In the genomic region with DNA sequence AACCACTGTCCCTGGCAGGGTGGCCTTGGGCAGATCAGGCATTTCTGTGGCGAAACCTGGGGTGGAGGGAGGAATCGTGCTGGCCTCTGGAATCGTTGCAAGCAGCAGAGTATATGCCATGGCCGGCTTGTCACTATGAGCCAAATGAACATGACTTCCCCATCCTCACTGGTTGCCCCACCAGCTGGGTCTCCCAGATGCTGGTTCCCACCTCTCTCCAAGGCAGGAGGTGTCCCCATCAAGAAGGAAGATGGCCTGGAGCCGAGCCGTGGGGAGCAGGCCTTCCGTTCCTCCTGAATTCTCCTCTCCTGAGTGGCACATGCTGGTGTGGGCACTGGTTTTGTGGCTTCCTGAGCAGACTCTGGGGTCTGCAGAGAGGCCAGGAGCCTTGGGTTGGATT, we compare ENCODE assay signal across 13 cellular contexts.
DNase-seq lines count a peak whose midpoint lies in the region; ATAC-seq and TF ChIP-seq lines count a peak whose summit lies in the region.
"Had no signal": no experiment of that assay in that cellular context is flagged by ENCODE, and none has a peak within 500 bp of the region (broad histone marks: within the 10 kb centered on the region; RNA-seq: fewer than 3 reads in every experiment).

No MANE protein-coding gene starts in this region.

- no peak overlapping the region for H2BK15ac ChIP-seq in neuronal stem cell (ENCODE audit: low read length)

- peaks cover 0 to 3% (median 0%) of the 10 kb centered on the region in 3 experiments for H3K27me3 ChIP-seq in neuronal stem cell (ENCODE audit: control insufficient read depth in 3 of 3, insufficient read depth in 3 of 3, low read depth in 1 of 3, low read length in 3 of 3)
- peaks cover 0 to 2% (median 0%) of the 10 kb centered on the region in 7 donors for H3K27me3 ChIP-seq in spleen (replicated peaks in 1 of 7)

- DNase-seq in activated naive CD8-positive, alpha-beta T cell treated with anti-CD3 and anti-CD28 coated beads, Interleukin-2, amount 10 ng/mL, durations not matched to agents 7 days and 5 days, result peak; percentile 6
- DNase-seq in activated naive CD8-positive, alpha-beta T cell treated with anti-CD3 and anti-CD28 coated beads, Interleukin-2, amount 50 U/mL, for 24 hours, result no peak
- peak; percentile 17 for DNase-seq in CD14-positive monocyte (ENCODE audit: low spot score)
- no peak for DNase-seq in neuronal stem cell (ENCODE audit: low spot score)
- DNase-seq in spleen, result peak; percentile 37
- DNase-seq in middle frontal gyrus (ENCODE audit: extremely low spot score, low spot score), result no peak
- DNase-seq: 8988T; AML-193; CD4-positive, CD25-positive, alpha-beta regulatory T cell; GM23248 had no signal

- no peak overlapping the region for H3K18ac ChIP-seq in neuronal stem cell (ENCODE audit: low read length)

- no peak overlapping the region for H2BK12ac ChIP-seq in neuronal stem cell (ENCODE audit: low read length)

- H3K4me3 Mint-ChIP-seq in activated naive CD8-positive, alpha-beta T cell treated with anti-CD3 and anti-CD28 coated beads, Interleukin-2, amount 10 ng/mL, durations not matched to agents 7 days and 5 days, result no peak overlapping the region
- no peak overlapping the region for H3K4me3 Mint-ChIP-seq in activated naive CD8-positive, alpha-beta T cell treated with anti-CD3 and anti-CD28 coated beads, Interleukin-2, amount 50 U/mL, for 24 hours
- H3K4me3 Mint-ChIP-seq in CD14-positive monocyte, result no peak overlapping the region
- H3K4me3 Mint-ChIP-seq: CD4-positive, CD25-positive, alpha-beta regulatory T cell had no signal

- H3K36me3 Mint-ChIP-seq in activated naive CD8-positive, alpha-beta T cell treated with anti-CD3 and anti-CD28 coated beads, Interleukin-2, amount 10 ng/mL, durations not matched to agents 7 days and 5 days, result no peaks in the 10 kb centered on the region
- peaks cover 2% of the 10 kb centered on the region for H3K36me3 Mint-ChIP-seq in activated naive CD8-positive, alpha-beta T cell treated with anti-CD3 and anti-CD28 coated beads, Interleukin-2, amount 50 U/mL, for 24 hours (ENCODE audit: low read depth)
- H3K36me3 Mint-ChIP-seq in CD14-positive monocyte, result no peaks in the 10 kb centered on the region
- H3K36me3 Mint-ChIP-seq: CD4-positive, CD25-positive, alpha-beta regulatory T cell had no signal

- peak overlapping the region in 1 of 2 donors; percentile 14 for H3K4me3 ChIP-seq in neuronal stem cell (ENCODE audit: low read length in 2 of 2)
- no peak overlapping the region for H3K4me3 ChIP-seq in spleen
- H3K4me3 ChIP-seq: BLaER1, GM23248 had no signal

- no peaks in the 10 kb centered on the region for H3K4me1 Mint-ChIP-seq in activated naive CD8-positive, alpha-beta T cell treated with anti-CD3 and anti-CD28 coated beads, Interleukin-2, amount 10 ng/mL, durations not matched to agents 7 days and 5 days
- no peaks in the 10 kb centered on the region for H3K4me1 Mint-ChIP-seq in activated naive CD8-positive, alpha-beta T cell treated with anti-CD3 and anti-CD28 coated beads, Interleukin-2, amount 50 U/mL, for 24 hours
- no peaks in the 10 kb centered on the region for H3K4me1 Mint-ChIP-seq in CD14-positive monocyte
- H3K4me1 Mint-ChIP-seq: CD4-positive, CD25-positive, alpha-beta regulatory T cell had no signal

- H3K14ac ChIP-seq in neuronal stem cell (ENCODE audit: low read length), result no peak overlapping the region

- H2AK5ac ChIP-seq in neuronal stem cell (ENCODE audit: low read depth, low read length), result no peak overlapping the region

- H3K79me1 ChIP-seq in neuronal stem cell (ENCODE audit: low read depth, low read length), result no peaks in the 10 kb centered on the region

- TF ChIP-seq POLR2A in spleen (IDR thresholded peaks at IDR 0.05), result no peak

- no peak overlapping the region for H2BK120ac ChIP-seq in neuronal stem cell (ENCODE audit: low read depth, low read length)

- peaks cover 7% of the 10 kb centered on the region for H3K9me3 Mint-ChIP-seq in activated naive CD8-positive, alpha-beta T cell treated with anti-CD3 and anti-CD28 coated beads, Interleukin-2, amount 10 ng/mL, durations not matched to agents 7 days and 5 days
- H3K9me3 Mint-ChIP-seq in activated naive CD8-positive, alpha-beta T cell treated with anti-CD3 and anti-CD28 coated beads, Interleukin-2, amount 50 U/mL, for 24 hours, result peaks cover 21% of the 10 kb centered on the region
- H3K9me3 Mint-ChIP-seq in CD14-positive monocyte, result peaks cover 16 to 33% (median 27%) of the 10 kb centered on the region in 7 donors

- no CpG with 5 or more reads among the region's 7 CpGs for WGBS in neuronal stem cell (ENCODE audit: extremely low coverage in 2 of 2, insufficient read length in 2 of 2, insufficient replicate concordance in 1 of 2), 2 donors
- WGBS in spleen, 5 donors, result 83 to 94% (median 88%) methylated on average over 7 of the region's 7 CpGs

- no peak for TF ChIP-seq CTCF in CD14-positive monocyte (IDR thresholded peaks at IDR 0.05)
- TF ChIP-seq CTCF in spleen (IDR thresholded peaks at IDR 0.05 in 8 of 11, conservative IDR thresholded peaks at IDR 0.05 in 3 of 11), result no peak

- no peak overlapping the region for H3K4ac ChIP-seq in neuronal stem cell (ENCODE audit: low read length)

- intact Hi-C loops in CD14-positive monocyte (cut with micrococcal nuclease) (no loop called here), spleen (cut with DNase I; ENCODE audit: low total_unique reads) (no loop called here)

- H3K4me1 ChIP-seq in neuronal stem cell (ENCODE audit: control insufficient read depth in 2 of 2, insufficient read depth in 1 of 2, low read depth in 1 of 2, low read length in 2 of 2), result no peaks in the 10 kb centered on the region
- no peaks in the 10 kb centered on the region for H3K4me1 ChIP-seq in spleen
- H3K4me1 ChIP-seq: BLaER1 had no signal

- H3K23ac ChIP-seq in neuronal stem cell (ENCODE audit: low read depth, low read length, poor library complexity), result peak overlapping the region; percentile 47

- H3K36me3 ChIP-seq in neuronal stem cell (replicated peaks in 1 of 2; ENCODE audit: control insufficient read depth in 2 of 2, insufficient read depth in 2 of 2, low read length in 2 of 2) (no peaks in the 10 kb centered on the region), spleen (no peaks in the 10 kb centered on the region)
- H3K36me3 ChIP-seq: BLaER1 had no signal

- no peak overlapping the region for H4K8ac ChIP-seq in neuronal stem cell (ENCODE audit: low read depth, low read length)

- no peak overlapping the region for H3K9ac ChIP-seq in neuronal stem cell (ENCODE audit: low read depth, low read length, poor library complexity)
- H3K9ac ChIP-seq: BLaER1, GM23248 had no signal

- H4K91ac ChIP-seq in neuronal stem cell (ENCODE audit: low read depth, low read length, poor library complexity), result no peak overlapping the region

- POLR2A ChIA-PET in activated naive CD8-positive, alpha-beta T cell treated with anti-CD3 and anti-CD28 coated beads, Interleukin-2, amount 10 ng/mL, durations not matched to agents 7 days and 5 days (lab: Charles Lee), result no interaction called here

- no peak overlapping the region for H3K4me2 ChIP-seq in neuronal stem cell (ENCODE audit: insufficient read depth, low read length, poor library complexity, severe bottlenecking)
- H3K4me2 ChIP-seq: BLaER1 had no signal

- no peak for ATAC-seq in activated naive CD8-positive, alpha-beta T cell treated with anti-CD3 and anti-CD28 coated beads, Interleukin-2, amount 10 ng/mL, durations not matched to agents 7 days and 5 days (ENCODE audit: low read depth)
- no peak for ATAC-seq in activated naive CD8-positive, alpha-beta T cell treated with anti-CD3 and anti-CD28 coated beads, Interleukin-2, amount 50 U/mL, for 24 hours
- no peak for ATAC-seq in GM19395 (IDR thresholded peaks at IDR 0.05; ENCODE audit: unreplicated experiment)
- ATAC-seq: HCT116 had no signal

- H3K27ac ChIP-seq in neuronal stem cell (replicated peaks; ENCODE audit: low read length) (no peak overlapping the region), spleen (no peak overlapping the region)
- H3K27ac ChIP-seq: BLaER1, GM23248 had no signal

- H3K9me3 ChIP-seq in neuronal stem cell (replicated peaks in 1 of 2; ENCODE audit: control insufficient read depth in 2 of 2, insufficient read depth in 1 of 2, low read depth in 1 of 2, low read length in 2 of 2), result peaks cover 0 to 14% of the 10 kb centered on the region in 2 donors
- H3K9me3 ChIP-seq in spleen, result peaks cover 3 to 36% (median 31%) of the 10 kb centered on the region in 8 donors

- no peak overlapping the region for H3K27ac Mint-ChIP-seq in activated naive CD8-positive, alpha-beta T cell treated with anti-CD3 and anti-CD28 coated beads, Interleukin-2, amount 10 ng/mL, durations not matched to agents 7 days and 5 days
- no peak overlapping the region for H3K27ac Mint-ChIP-seq in activated naive CD8-positive, alpha-beta T cell treated with anti-CD3 and anti-CD28 coated beads, Interleukin-2, amount 50 U/mL, for 24 hours
- no peak overlapping the region for H3K27ac Mint-ChIP-seq in CD14-positive monocyte
- H3K27ac Mint-ChIP-seq: CD4-positive, CD25-positive, alpha-beta regulatory T cell had no signal

- peaks cover 1% of the 10 kb centered on the region for H3K27me3 Mint-ChIP-seq in activated naive CD8-positive, alpha-beta T cell treated with anti-CD3 and anti-CD28 coated beads, Interleukin-2, amount 10 ng/mL, durations not matched to agents 7 days and 5 days
- peaks cover 2% of the 10 kb centered on the region for H3K27me3 Mint-ChIP-seq in activated naive CD8-positive, alpha-beta T cell treated with anti-CD3 and anti-CD28 coated beads, Interleukin-2, amount 50 U/mL, for 24 hours
- H3K27me3 Mint-ChIP-seq in CD14-positive monocyte (ENCODE audit: low read depth in 3 of 3), result peaks cover 2 to 5% (median 3%) of the 10 kb centered on the region in 3 donors
- H3K27me3 Mint-ChIP-seq: CD4-positive, CD25-positive, alpha-beta regulatory T cell had no signal

- H2BK5ac ChIP-seq in neuronal stem cell (ENCODE audit: low read length), result no peak overlapping the region

- H2AFZ ChIP-seq in neuronal stem cell (ENCODE audit: low read length), result no peak overlapping the region
- H2AFZ ChIP-seq: GM23248 had no signal

Comparison
In these comparisons a context has a peak if more than half of its experiments do, and no peak if none do; other contexts are left out.
1. DNase-seq: peak in activated naive CD8-positive, alpha-beta T cell treated with anti-CD3 and anti-CD28 coated beads, Interleukin-2, amount 10 ng/mL, durations not matched to agents 7 days and 5 days (single experiment), CD14-positive monocyte (single experiment) and spleen (single experiment); none in activated naive CD8-positive, alpha-beta T cell treated with anti-CD3 and anti-CD28 coated beads, Interleukin-2, amount 50 U/mL, for 24 hours (single experiment), neuronal stem cell (single experiment) and middle frontal gyrus (single experiment).